ENCODE assay signal across 14 cellular contexts in the genomic region with DNA sequence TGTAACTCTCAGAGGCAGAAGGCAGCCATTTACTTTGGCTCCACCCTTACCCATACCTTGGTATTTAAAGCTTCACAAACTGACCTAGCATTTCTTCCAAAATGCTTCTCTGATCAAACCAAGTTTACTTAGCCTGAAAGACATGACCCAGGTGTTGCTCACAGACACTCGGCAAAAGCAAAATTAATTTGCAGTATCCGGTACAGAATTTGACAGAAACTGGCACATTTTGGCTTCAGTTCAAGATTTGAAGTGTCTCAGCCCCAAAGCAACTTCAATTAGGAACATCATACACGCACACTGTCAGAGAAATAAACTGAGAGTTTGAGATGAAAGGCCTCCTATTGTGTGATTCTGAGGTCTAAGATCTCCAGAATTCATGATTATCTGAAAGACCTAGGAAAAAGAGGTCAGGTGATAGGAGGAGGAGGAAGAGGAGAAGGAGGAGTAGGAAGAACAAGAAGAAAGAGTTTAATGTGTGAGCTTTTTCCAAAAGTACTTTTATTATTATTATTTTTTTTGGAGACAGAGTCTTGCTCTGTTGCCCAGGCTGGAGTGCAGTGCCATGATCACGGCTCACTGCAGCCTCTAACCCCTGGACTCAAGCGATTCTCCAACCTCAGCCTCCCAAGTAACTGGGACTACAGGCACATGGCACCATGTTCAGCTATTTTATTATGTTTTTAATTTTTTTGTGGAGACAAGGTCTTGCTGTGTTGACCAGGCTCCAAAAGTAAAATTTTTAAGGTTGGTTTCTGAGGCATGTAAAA.
DNase-seq lines count a peak whose midpoint lies in the region; ATAC-seq and TF ChIP-seq lines count a peak whose summit lies in the region.
"Had no signal": no experiment of that assay in that cellular context is flagged by ENCODE, and none has a peak within 500 bp of the region (broad histone marks: within the 10 kb centered on the region; RNA-seq: fewer than 3 reads in every experiment).

No MANE protein-coding gene starts in this region.

- H3K27ac Mint-ChIP-seq in activated naive CD4-positive, alpha-beta T cell treated with anti-CD3 and anti-CD28 coated beads, Interleukin-2, amount 50 U/mL, for 72 hours: peak overlapping the region in 1 of 2 donors; percentile 65
- peak overlapping the region; percentile 98 for H3K27ac Mint-ChIP-seq in nephron progenitor cell

- ATAC-seq in activated naive CD4-positive, alpha-beta T cell treated with anti-CD3 and anti-CD28 coated beads, Interleukin-2, amount 50 U/mL, for 72 hours: peak; percentile 14 to 33
- ATAC-seq in upper lobe of left lung (ENCODE audit: low FRiP score in 2 of 2): no peak
- ATAC-seq: GM12878 had no signal

- H3K9me3 ChIP-seq in cardiac muscle cell (ENCODE audit: low read depth) (no peaks in the 10 kb centered on the region), right atrium auricular region (no peaks in the 10 kb centered on the region), upper lobe of left lung (no peaks in the 10 kb centered on the region)

- peaks cover 95% of the 10 kb centered on the region for H3K4me1 Mint-ChIP-seq in nephron progenitor cell

- H3K9me3 Mint-ChIP-seq in activated naive CD4-positive, alpha-beta T cell treated with anti-CD3 and anti-CD28 coated beads, Interleukin-2, amount 50 U/mL, for 72 hours: no peaks in the 10 kb centered on the region
- H3K9me3 Mint-ChIP-seq in nephron progenitor cell: no peaks in the 10 kb centered on the region

- peak overlapping the region; percentile 92 for H3K27ac ChIP-seq in cardiac muscle cell
- H3K27ac ChIP-seq in right atrium auricular region: peak overlapping the region in 1 of 2 donors; percentile 70
- peak overlapping the region; percentile 64 to 87 (median 81) for H3K27ac ChIP-seq in upper lobe of left lung

- 68 to 72% methylated on average over 5 of the region's 5 CpGs for WGBS in upper lobe of left lung, 2 donors

- H3K36me3 ChIP-seq in cardiac muscle cell (no peaks in the 10 kb centered on the region), right atrium auricular region (no peaks in the 10 kb centered on the region), upper lobe of left lung (no peaks in the 10 kb centered on the region)

- TF ChIP-seq CTCF in cardiac muscle cell (IDR thresholded peaks at IDR 0.05; ENCODE audit: low read depth, low read length) (no peak), right atrium auricular region (IDR thresholded peaks at IDR 0.05) (no peak), nephron progenitor cell (IDR thresholded peaks at IDR 0.05) (no peak), upper lobe of left lung (IDR thresholded peaks at IDR 0.05) (no peak)

- peak overlapping the region; percentile 12 for H3K4me3 Mint-ChIP-seq in nephron progenitor cell

- H3K4me3 ChIP-seq in cardiac muscle cell (no peak overlapping the region), right atrium auricular region (no peak overlapping the region), upper lobe of left lung (no peak overlapping the region)
- H3K4me3 ChIP-seq: GM12878 had no signal

- no peaks in the 10 kb centered on the region for H3K27me3 Mint-ChIP-seq in nephron progenitor cell (ENCODE audit: low read depth, poor library complexity)

- TF ChIP-seq POLR2A in upper lobe of left lung (IDR thresholded peaks at IDR 0.05): no peak

- TF ChIP-seq EP300 in upper lobe of left lung (IDR thresholded peaks at IDR 0.05): no peak

- H3K36me3 Mint-ChIP-seq in activated naive CD4-positive, alpha-beta T cell treated with anti-CD3 and anti-CD28 coated beads, Interleukin-2, amount 50 U/mL, for 72 hours: peaks cover 0 to 5% of the 10 kb centered on the region in 2 donors
- peaks cover 27% of the 10 kb centered on the region for H3K36me3 Mint-ChIP-seq in nephron progenitor cell (ENCODE audit: low read depth)

- DNase-seq in cardiac muscle cell (ENCODE audit: low read depth in 1 of 2, low spot score in 1 of 2) (no peak), right atrium auricular region (ENCODE audit: low spot score) (no peak), nephron progenitor cell (no peak), upper lobe of left lung (no peak), T1000 (lab: John Stamatoyannopoulos, UW) (no peak), DMS 273 treated with DMSO at 0.1 percent for 48 hours (lab: John Stamatoyannopoulos, UW) (no peak), NCI-H748 treated with DMSO at 0.1 percent for 48 hours (lab: John Stamatoyannopoulos, UW) (no peak)
- no peak for DNase-seq in activated naive CD4-positive, alpha-beta T cell treated with anti-CD3 and anti-CD28 coated beads, Interleukin-2, amount 50 U/mL, for 72 hours (ENCODE audit: low spot score in 2 of 2)
- DNase-seq: aorta; effector CD4-positive, alpha-beta T cell; kidney glomerular epithelial cell; NCI-H524; SHP77 had no signal

- H3K27me3 ChIP-seq in cardiac muscle cell: no peaks in the 10 kb centered on the region
- H3K27me3 ChIP-seq in right atrium auricular region: no peaks in the 10 kb centered on the region
- no peaks in the 10 kb centered on the region for H3K27me3 ChIP-seq in upper lobe of left lung

- H3K4me1 ChIP-seq in cardiac muscle cell (ENCODE audit: low read depth) (peaks cover 39% of the 10 kb centered on the region), right atrium auricular region (peaks cover 0 to 56% of the 10 kb centered on the region in 2 donors), upper lobe of left lung (peaks cover 60 to 73% (median 67%) of the 10 kb centered on the region in 4 donors)

Comparison
In these comparisons a context has a peak if more than half of its experiments do, and no peak if none do; other contexts are left out.
1. ATAC-seq: peak in activated naive CD4-positive, alpha-beta T cell treated with anti-CD3 and anti-CD28 coated beads, Interleukin-2, amount 50 U/mL, for 72 hours (2 of 2); none in upper lobe of left lung (0 of 2).